Comparison of ENCODE assay signal across 8 cellular contexts in genomic region chr20:20568604-20569205, GRCh38.
DNase-seq lines count a peak whose midpoint lies in the region; ATAC-seq and TF ChIP-seq lines count a peak whose summit lies in the region.

No MANE protein-coding gene starts in this region.

- no peak overlapping the region for H3K4ac ChIP-seq in neuronal stem cell (ENCODE audit: low read length)

- no peaks in the 10 kb centered on the region for H3K27me3 ChIP-seq in neuronal stem cell (ENCODE audit: control insufficient read depth in 3 of 3, insufficient read depth in 3 of 3, low read depth in 1 of 3, low read length in 3 of 3)

- no peak overlapping the region for H3K4me2 ChIP-seq in neuronal stem cell (ENCODE audit: insufficient read depth, low read length, poor library complexity, severe bottlenecking)

- H3K23ac ChIP-seq in neuronal stem cell (ENCODE audit: low read depth, low read length, poor library complexity): no peak overlapping the region

- H2BK12ac ChIP-seq in neuronal stem cell (ENCODE audit: low read length): no peak overlapping the region

- H2BK5ac ChIP-seq in neuronal stem cell (ENCODE audit: low read length): no peak overlapping the region

- H3K27ac ChIP-seq in neuronal stem cell (replicated peaks; ENCODE audit: low read length): no peak overlapping the region

- intact Hi-C loops in left ventricle myocardium superior (cut with micrococcal nuclease): loop anchor here (10.0 kb wide), 1 partner anchor 484 kb away; no protein-coding TSS in a partner anchor
- intact Hi-C loops in cardiac septum (cut with DNase I): loop anchor here (2.0 to 5.0 kb wide), 2 partner anchors 208 to 486 kb away; no protein-coding TSS in a partner anchor

- H2AFZ ChIP-seq in neuronal stem cell (ENCODE audit: low read length): no peak overlapping the region

- no peaks in the 10 kb centered on the region for H3K4me1 ChIP-seq in neuronal stem cell (ENCODE audit: control insufficient read depth in 2 of 2, insufficient read depth in 1 of 2, low read depth in 1 of 2, low read length in 2 of 2)

- no peak overlapping the region for H2BK15ac ChIP-seq in neuronal stem cell (ENCODE audit: low read length)

- no CpG with 5 or more reads among the region's 3 CpGs for WGBS in neuronal stem cell (ENCODE audit: extremely low coverage in 2 of 2, insufficient read length in 2 of 2, insufficient replicate concordance in 1 of 2), 2 donors

- H4K91ac ChIP-seq in neuronal stem cell (ENCODE audit: low read depth, low read length, poor library complexity): no peak overlapping the region

- ATAC-seq in left ventricle myocardium superior (peak; percentile 35), SK-N-SH treated with all-trans-retinoic acid at 6 μM for 48 hours (peak; percentile 66)

- H4K8ac ChIP-seq in neuronal stem cell (ENCODE audit: low read depth, low read length): no peak overlapping the region

- no peak overlapping the region for H3K18ac ChIP-seq in neuronal stem cell (ENCODE audit: low read length)

- H3K36me3 ChIP-seq in neuronal stem cell (replicated peaks in 1 of 2; ENCODE audit: control insufficient read depth in 2 of 2, insufficient read depth in 2 of 2, low read length in 2 of 2): peaks cover 4% of the 10 kb centered on the region in 2 donors

- H3K14ac ChIP-seq in neuronal stem cell (ENCODE audit: low read length): no peak overlapping the region

- H2AK5ac ChIP-seq in neuronal stem cell (ENCODE audit: low read depth, low read length): no peak overlapping the region

- TF ChIP-seq CTCF in epithelial cell of proximal tubule (conservative IDR thresholded peaks at IDR 0.05; ENCODE audit: low read depth, low read length): peak; percentile 81

- H3K4me3 ChIP-seq in epithelial cell of proximal tubule (ENCODE audit: low read depth, low read length) (no peak overlapping the region), neuronal stem cell (ENCODE audit: low read length in 2 of 2) (no peak overlapping the region)

- H2BK120ac ChIP-seq in neuronal stem cell (ENCODE audit: low read depth, low read length): no peak overlapping the region

- DNase-seq in left ventricle myocardium superior (peak; percentile 28), cardiac septum (ENCODE audit: low spot score) (no peak), NCI-H1092 treated with DMSO at 0.1 percent for 48 hours (lab: John Stamatoyannopoulos, UW) (peak; percentile 70), epithelial cell of proximal tubule (ENCODE audit: low read depth) (no peak), neuronal stem cell (ENCODE audit: low spot score) (peak; percentile 35), mucosa of gallbladder (ENCODE audit: low spot score) (no peak)
- DNase-seq in activated CD4-positive, CD25-positive, alpha-beta regulatory T cell (lab: John Stamatoyannopoulos, UW): no peak

- H3K9me3 ChIP-seq in neuronal stem cell (replicated peaks in 1 of 2; ENCODE audit: control insufficient read depth in 2 of 2, insufficient read depth in 1 of 2, low read depth in 1 of 2, low read length in 2 of 2): no peaks in the 10 kb centered on the region

- no peak overlapping the region for H3K9ac ChIP-seq in neuronal stem cell (ENCODE audit: low read depth, low read length, poor library complexity)

- no peaks in the 10 kb centered on the region for H3K79me1 ChIP-seq in neuronal stem cell (ENCODE audit: low read depth, low read length)

TF ChIP-seq in SK-N-SH treated with all-trans-retinoic acid at 6 μM for 48 hours, 23 proteins besides CTCF, POLR2A, EP300 and RAD21:
- TF ChIP-seq CREB5 (CRISPR knock-in tag; IDR thresholded peaks at IDR 0.05; ENCODE audit: low read depth) (no peak), PPARA (CRISPR knock-in tag; IDR thresholded peaks at IDR 0.05; ENCODE audit: borderline replicate concordance) (no peak), ZFP3 (CRISPR knock-in tag; IDR thresholded peaks at IDR 0.05) (no peak), BACH2 (CRISPR knock-in tag; IDR thresholded peaks at IDR 0.05; ENCODE audit: borderline replicate concordance) (no peak), ZNF70 (CRISPR knock-in tag; IDR thresholded peaks at IDR 0.05) (no peak), CSDC2 (CRISPR knock-in tag; IDR thresholded peaks at IDR 0.05) (no peak), TCF4 (CRISPR knock-in tag; IDR thresholded peaks at IDR 0.05; ENCODE audit: borderline replicate concordance) (no peak), RARB (CRISPR knock-in tag; IDR thresholded peaks at IDR 0.05) (no peak), TSHZ2 (CRISPR knock-in tag; IDR thresholded peaks at IDR 0.05) (no peak)
TF ChIP-seq in SK-N-SH treated with all-trans-retinoic acid at 6 μM for 48 hours: peak in this region for 0.

Comparison
In these comparisons a context has a peak if more than half of its experiments do, and no peak if none do; other contexts are left out.
1. DNase-seq: peak in left ventricle myocardium superior (single experiment), NCI-H1092 treated with DMSO at 0.1 percent for 48 hours (single experiment) and neuronal stem cell (single experiment); none in cardiac septum (single experiment), epithelial cell of proximal tubule (single experiment), activated CD4-positive, CD25-positive, alpha-beta regulatory T cell (0 of 4) and mucosa of gallbladder (single experiment).